Comparison of ENCODE assay signal across 9 cellular contexts in the genomic region with DNA sequence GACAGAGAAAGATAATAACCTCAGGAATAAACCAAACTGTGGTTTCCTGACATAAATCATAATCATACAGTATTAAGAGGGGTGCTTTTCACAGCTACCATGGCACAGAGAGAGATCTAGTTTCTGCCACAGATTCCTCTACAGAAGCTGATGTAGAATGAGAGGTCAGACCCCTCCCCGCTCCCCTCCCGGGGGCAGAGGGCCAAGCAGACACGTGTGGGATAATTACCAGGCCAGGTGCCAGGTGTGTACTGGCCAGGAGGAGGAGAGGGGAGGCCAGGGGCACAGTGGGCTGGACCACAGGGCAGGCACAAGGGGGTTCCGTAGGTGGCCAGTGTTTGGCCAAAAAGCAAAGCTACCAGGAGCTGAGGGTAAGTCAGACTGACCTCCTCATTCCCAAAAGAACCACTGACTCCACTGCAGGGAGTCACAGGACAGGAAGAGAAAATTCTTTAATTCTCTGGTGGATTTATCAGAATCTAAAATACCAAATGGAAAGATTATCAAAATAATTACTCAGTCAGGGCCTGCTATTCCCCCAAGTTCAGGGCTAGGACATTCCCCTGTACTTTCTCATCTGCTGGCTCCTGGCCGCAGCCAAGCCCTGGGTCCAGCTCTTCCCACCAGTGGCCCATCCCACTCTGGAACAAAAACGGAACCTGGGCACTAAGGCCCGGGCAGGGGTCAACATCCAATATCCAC. TPM values are rescaled to one million over a fixed set of nuclear protein-coding genes. Genes with fewer than 3 reads are reported as not detected.
DNase-seq lines count a peak whose midpoint lies in the region; ATAC-seq and TF ChIP-seq lines count a peak whose summit lies in the region.
"Had no signal": no experiment of that assay in that cellular context is flagged by ENCODE, and none has a peak within 500 bp of the region (broad histone marks: within the 10 kb centered on the region; RNA-seq: fewer than 3 reads in every experiment).

No MANE protein-coding gene starts in this region.

- no peak overlapping the region for H3K4me3 ChIP-seq in suprapubic skin
- H3K4me3 ChIP-seq: A549 had no signal

- WGBS in adipose tissue, 3 donors = 30 to 50% (median 36%) methylated on average over 7 of the region's 7 CpGs
- WGBS in suprapubic skin = 45% methylated on average over 7 of the region's 7 CpGs

- no peaks in the 10 kb centered on the region for H3K36me3 ChIP-seq in suprapubic skin

- H3K9me3 ChIP-seq in suprapubic skin = no peaks in the 10 kb centered on the region
- H3K9me3 ChIP-seq: A549 had no signal

- no peak for TF ChIP-seq CTCF in suprapubic skin (IDR thresholded peaks at IDR 0.05)

- H3K27ac ChIP-seq in adipose tissue (ENCODE audit: low read depth, low read length) = peak overlapping the region; percentile 70
- H3K27ac ChIP-seq in suprapubic skin = peak overlapping the region; percentile 80
- H3K27ac ChIP-seq: A549 had no signal

- TF ChIP-seq EP300 in suprapubic skin (IDR thresholded peaks at IDR 0.05) = no peak

- no peaks in the 10 kb centered on the region for H3K27me3 ChIP-seq in suprapubic skin

- peak; percentile 25 to 60 for ATAC-seq in activated CD4-positive, CD25-positive, alpha-beta regulatory T cell treated with anti-CD3 and anti-CD28 coated beads, Interleukin-2, amount 50 U/mL, for 24 hours
- ATAC-seq: A549 had no signal

- H3K4me1 ChIP-seq in suprapubic skin = peaks cover 32% of the 10 kb centered on the region

- DNase-seq in activated CD4-positive, CD25-positive, alpha-beta regulatory T cell (lab: John Stamatoyannopoulos, UW) = no peak
- DNase-seq in left kidney (ENCODE audit: low read depth, low spot score) = peak; percentile 43
- DNase-seq in suprapubic skin (ENCODE audit: low spot score in 2 of 2) = no peak
- no peak for DNase-seq in ecto neural progenitor cell (ENCODE audit: low spot score)
- DNase-seq in activated effector memory CD4-positive, alpha-beta T cell treated with anti-CD3 and anti-CD28 coated beads, Interleukin-2, amount 50 U/mL, for 16 hours = no peak
- DNase-seq in NCI-H2227 (lab: John Stamatoyannopoulos, UW; ENCODE audit: unreplicated experiment) = no peak

- no peak for TF ChIP-seq POLR2A in suprapubic skin (IDR thresholded peaks at IDR 0.05)

RNA-seq across cellular contexts. Expression of a gene that starts 30.0 kb away (rescaled TPM):
- polyA plus RNA-seq in adipose tissue = 10 to 100 TPM in 2 of 3 donors, 1 to 10 TPM in 1; 9.1 to 52.1 (median 14.8) TPM
- 10 to 100 TPM; 35.9 to 43.8 (median 38.9) TPM for total RNA-seq in suprapubic skin

RNA-seq across cellular contexts. Expression of a gene that starts 44.6 kb away (rescaled TPM):
- polyA plus RNA-seq in adipose tissue = 1 to 10 TPM; 1.4 to 3.0 (median 2.2) TPM
- total RNA-seq in suprapubic skin = 10 to 100 TPM in 3 of 4 donors, 1 to 10 TPM in 1; 7.6 to 27.5 (median 12.9) TPM
